In the genomic region with DNA sequence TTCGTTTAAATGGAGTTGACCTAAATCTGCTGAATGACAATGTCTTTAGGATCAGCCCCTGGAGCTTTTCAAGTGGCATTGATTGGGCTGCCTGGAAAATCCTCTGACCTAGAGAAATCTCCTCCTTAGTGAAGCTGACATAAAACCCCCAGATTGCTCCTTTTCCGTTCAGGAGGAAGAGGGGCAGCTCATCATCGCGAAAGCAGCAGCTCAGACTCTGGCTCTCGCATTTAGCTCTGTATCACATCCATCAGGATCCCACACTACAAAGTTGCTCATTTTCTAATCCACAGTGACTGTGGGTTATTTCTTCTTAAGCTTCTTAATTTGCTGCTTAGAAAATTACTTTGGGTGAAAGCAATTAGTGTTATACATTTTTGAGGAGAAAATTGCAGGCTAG, we compare ENCODE assay signal across 22 cellular contexts.
DNase-seq lines count a peak whose midpoint lies in the region; ATAC-seq and TF ChIP-seq lines count a peak whose summit lies in the region.
"Had no signal": no experiment of that assay in that cellular context is flagged by ENCODE, and none has a peak within 500 bp of the region (broad histone marks: within the 10 kb centered on the region; RNA-seq: fewer than 3 reads in every experiment).

No MANE protein-coding gene starts in this region.

- H3K27ac Mint-ChIP-seq in H9, result no peak overlapping the region
- no peak overlapping the region for H3K27ac Mint-ChIP-seq in neural progenitor cell
- H3K27ac Mint-ChIP-seq: CD14-positive monocyte; CD4-positive, alpha-beta memory T cell; HFFc6; IgD-negative memory B cell had no signal

- H3K4me3 ChIP-seq in hepatocyte (no peak overlapping the region), neural progenitor cell (no peak overlapping the region), dorsolateral prefrontal cortex (no peak overlapping the region)
- no peak overlapping the region for H3K4me3 ChIP-seq in effector memory CD4-positive, alpha-beta T cell (ENCODE audit: insufficient read depth, low read depth, low read length, poor library complexity, severe bottlenecking)
- H3K4me3 ChIP-seq: BLaER1, GM12878, GM23248 had no signal

- TF ChIP-seq CTCF in H9 (conservative IDR thresholded peaks at IDR 0.05), result no peak
- no peak for TF ChIP-seq CTCF in hepatocyte (IDR thresholded peaks at IDR 0.05; ENCODE audit: poor library complexity)
- TF ChIP-seq CTCF in neural progenitor cell (IDR thresholded peaks at IDR 0.05), result no peak
- no peak for TF ChIP-seq CTCF in dorsolateral prefrontal cortex (IDR thresholded peaks at IDR 0.05 in 54 of 56, conservative IDR thresholded peaks at IDR 0.05 in 2 of 56; ENCODE audit: low read depth in 1 of 56, partially characterized antibody in 56 of 56)

- H4K8ac ChIP-seq in H9 (replicated peaks; ENCODE audit: insufficient read length, low read depth, low read length), result no peak overlapping the region

- H3K9ac ChIP-seq in H9 (ENCODE audit: extremely low read depth, insufficient read length, low read length) (no peak overlapping the region), neural progenitor cell (no peak overlapping the region)
- H3K9ac ChIP-seq: BLaER1, GM23248 had no signal

- H2BK20ac ChIP-seq in H9 (ENCODE audit: low read depth, low read length, poor library complexity, severe bottlenecking), result no peak overlapping the region

- H3K4me3 Mint-ChIP-seq in H9 (no peak overlapping the region), neural progenitor cell (no peak overlapping the region)
- H3K4me3 Mint-ChIP-seq: CD14-positive monocyte; CD4-positive, alpha-beta memory T cell; HFFc6; IgD-negative memory B cell had no signal

- H3T11ph ChIP-seq in H9 (ENCODE audit: low read length), result no peak overlapping the region

- no peaks in the 10 kb centered on the region for H3K9me2 ChIP-seq in hepatocyte (replicated peaks; ENCODE audit: insufficient read depth)

- no peaks in the 10 kb centered on the region for H3K36me3 ChIP-seq in hepatocyte (replicated peaks; ENCODE audit: insufficient read depth, low read depth)
- H3K36me3 ChIP-seq in neural progenitor cell, result no peaks in the 10 kb centered on the region
- no peaks in the 10 kb centered on the region for H3K36me3 ChIP-seq in effector memory CD4-positive, alpha-beta T cell (ENCODE audit: control insufficient read depth, insufficient read depth, low read length)
- H3K36me3 ChIP-seq: BLaER1 had no signal

- H3K4me1 ChIP-seq in H9 (ENCODE audit: insufficient read depth, low read length), result 0 out of 2 replicates have a peak, but pooled peaks cover under 1% of the 10 kb centered on the region
- H3K4me1 ChIP-seq in hepatocyte (ENCODE audit: insufficient read depth), result peaks cover under 1% of the 10 kb centered on the region
- peaks cover 11% of the 10 kb centered on the region for H3K4me1 ChIP-seq in neural progenitor cell
- no peaks in the 10 kb centered on the region for H3K4me1 ChIP-seq in effector memory CD4-positive, alpha-beta T cell (ENCODE audit: control insufficient read depth, insufficient read depth, low read length, poor library complexity, severe bottlenecking)
- H3K4me1 ChIP-seq: BLaER1 had no signal

- no peak overlapping the region for H3K56ac ChIP-seq in H9 (ENCODE audit: insufficient read length, low read depth, low read length)

- no peak overlapping the region for H2BK15ac ChIP-seq in H9 (ENCODE audit: low read depth, low read length)

- no peak overlapping the region for H4K91ac ChIP-seq in H9 (ENCODE audit: insufficient read length, low read depth, low read length)

- no peaks in the 10 kb centered on the region for H3K27me3 ChIP-seq in H9 (ENCODE audit: insufficient read depth, low read length)
- no peaks in the 10 kb centered on the region for H3K27me3 ChIP-seq in hepatocyte
- H3K27me3 ChIP-seq in neural progenitor cell, result no peaks in the 10 kb centered on the region
- H3K27me3 ChIP-seq in dorsolateral prefrontal cortex, result no peaks in the 10 kb centered on the region
- no peaks in the 10 kb centered on the region for H3K27me3 ChIP-seq in effector memory CD4-positive, alpha-beta T cell (replicated peaks; ENCODE audit: control insufficient read depth, insufficient read depth, low read length, poor library complexity, severe bottlenecking)
- H3K27me3 ChIP-seq: BLaER1 had no signal

- no peak overlapping the region for H3K18ac ChIP-seq in H9 (ENCODE audit: insufficient read length, low read depth, low read length)

- no peaks in the 10 kb centered on the region for H3F3A ChIP-seq in neural progenitor cell (ENCODE audit: low read depth)

- DNase-seq in D341Med (ENCODE audit: low spot score), result peak; percentile 53
- no peak for DNase-seq in H9
- DNase-seq in hepatocyte (ENCODE audit: low spot score), result no peak
- DNase-seq in neural progenitor cell (ENCODE audit: low spot score), result no peak
- DNase-seq in dorsolateral prefrontal cortex, result no peak
- no peak for DNase-seq in effector memory CD4-positive, alpha-beta T cell
- DNase-seq in nucleus accumbens (lab: John Stamatoyannopoulos, UW), result no peak
- DNase-seq: 8988T; CD4-positive, alpha-beta memory T cell; DMS 273 treated with DMSO at 0.1 percent for 48 hours; DMS53; DND-41; EL; GM23248; HFFc6 had no signal

- H3K14ac ChIP-seq in H9 (ENCODE audit: insufficient read depth, low read length), result no peak overlapping the region

- H3K4me1 Mint-ChIP-seq in H9 (peaks cover 15 to 18% of the 10 kb centered on the region in 2 experiments), neural progenitor cell (peaks cover 37% of the 10 kb centered on the region)
- H3K4me1 Mint-ChIP-seq: CD4-positive, alpha-beta memory T cell; IgD-negative memory B cell had no signal

- no peak for ATAC-seq in GM21723 (IDR thresholded peaks at IDR 0.05; ENCODE audit: unreplicated experiment)
- ATAC-seq: GM12878, HCT116, HepG2 had no signal

- H3K27me3 Mint-ChIP-seq in H9 (ENCODE audit: low read depth), result no peaks in the 10 kb centered on the region
- H3K27me3 Mint-ChIP-seq in neural progenitor cell (ENCODE audit: insufficient read depth, low read depth), result peaks cover 4% of the 10 kb centered on the region

- H2AFZ ChIP-seq in H9 (ENCODE audit: low read length) (peak overlapping the region; percentile 48), hepatocyte (no peak overlapping the region), neural progenitor cell (replicated peaks) (no peak overlapping the region)
- H2AFZ ChIP-seq: GM23248 had no signal

- no peak overlapping the region for H2AK5ac ChIP-seq in H9 (ENCODE audit: insufficient read length, low read length)

- no peaks in the 10 kb centered on the region for H3K23me2 ChIP-seq in H9 (ENCODE audit: insufficient read length, low read depth, low read length, poor library complexity, severe bottlenecking)

- H3K4ac ChIP-seq in H9 (ENCODE audit: low read depth, low read length), result no peak overlapping the region

- no peak overlapping the region for H4K5ac ChIP-seq in H9 (ENCODE audit: insufficient read length, low read depth, low read length)

- H2BK120ac ChIP-seq in H9 (ENCODE audit: low read depth, low read length, poor library complexity, severe bottlenecking), result no peak overlapping the region

- H3K79me2 ChIP-seq in H9 (ENCODE audit: insufficient read depth, low read length) (no peaks in the 10 kb centered on the region), hepatocyte (no peaks in the 10 kb centered on the region), neural progenitor cell (ENCODE audit: low read depth) (no peaks in the 10 kb centered on the region)

- no peak overlapping the region for H3K23ac ChIP-seq in H9 (ENCODE audit: insufficient read length, low read depth, low read length)

- H3K4me2 ChIP-seq in H9 (ENCODE audit: insufficient read depth, insufficient read length, low read length) (no peak overlapping the region), hepatocyte (no peak overlapping the region), neural progenitor cell (peak overlapping the region; percentile 3)
- H3K4me2 ChIP-seq: BLaER1 had no signal

- H3K27ac ChIP-seq in H9 (ENCODE audit: insufficient read length, low read depth, low read length) (no peak overlapping the region), hepatocyte (peak overlapping the region; percentile 39), neural progenitor cell (no peak overlapping the region), dorsolateral prefrontal cortex (no peak overlapping the region)
- no peak overlapping the region for H3K27ac ChIP-seq in effector memory CD4-positive, alpha-beta T cell (ENCODE audit: insufficient read depth, low read length, poor library complexity, severe bottlenecking)
- H3K27ac ChIP-seq: BLaER1, GM23248 had no signal

- no peaks in the 10 kb centered on the region for H4K20me1 ChIP-seq in H9 (ENCODE audit: control insufficient read depth, insufficient read depth, insufficient read length)
- H4K20me1 ChIP-seq in hepatocyte (ENCODE audit: insufficient read depth, poor library complexity, severe bottlenecking), result no peaks in the 10 kb centered on the region
- no peaks in the 10 kb centered on the region for H4K20me1 ChIP-seq in neural progenitor cell (ENCODE audit: low read depth)
- H4K20me1 ChIP-seq: BLaER1 had no signal

- H3K9me3 ChIP-seq in H9 (ENCODE audit: control insufficient read depth, low read depth, low read length), result no peaks in the 10 kb centered on the region
- H3K9me3 ChIP-seq in hepatocyte (ENCODE audit: low read depth), result no peaks in the 10 kb centered on the region
- no peaks in the 10 kb centered on the region for H3K9me3 ChIP-seq in neural progenitor cell (ENCODE audit: low read depth)
- no peaks in the 10 kb centered on the region for H3K9me3 ChIP-seq in effector memory CD4-positive, alpha-beta T cell (ENCODE audit: control insufficient read depth, low read length)
- H3K9me3 ChIP-seq: BLaER1 had no signal

- no peak overlapping the region for H2BK5ac ChIP-seq in H9 (ENCODE audit: insufficient read length, low read length)

- no peaks in the 10 kb centered on the region for H3K79me1 ChIP-seq in H9 (ENCODE audit: insufficient read depth, low read depth, low read length, poor library complexity, severe bottlenecking)

- WGBS in H9 (ENCODE audit: extremely low coverage, insufficient read length, low lambda C conversion rate), result no CpG with 5 or more reads among the region's 5 CpGs
- WGBS in hepatocyte (ENCODE audit: low lambda C conversion rate, missing lambda C conversion rate), result 90% methylated on average over 5 of the region's 5 CpGs

- no peaks in the 10 kb centered on the region for H3K9me3 Mint-ChIP-seq in H9
- H3K9me3 Mint-ChIP-seq in neural progenitor cell, result no peaks in the 10 kb centered on the region
- H3K9me3 Mint-ChIP-seq: CD14-positive monocyte; CD4-positive, alpha-beta memory T cell; HFFc6; IgD-negative memory B cell had no signal

- intact Hi-C loops in dorsolateral prefrontal cortex (cut with DNase I), result no loop called here

- no peak overlapping the region for H2BK12ac ChIP-seq in H9 (ENCODE audit: insufficient read length, low read depth, low read length)

- H3K36me3 Mint-ChIP-seq in H9 (ENCODE audit: insufficient read depth in 1 of 3, low read depth in 3 of 3), result no peaks in the 10 kb centered on the region
- no peaks in the 10 kb centered on the region for H3K36me3 Mint-ChIP-seq in neural progenitor cell
- H3K36me3 Mint-ChIP-seq: CD14-positive monocyte; CD4-positive, alpha-beta memory T cell; IgD-negative memory B cell had no signal
